Comparison of ENCODE assay signal across 25 cellular contexts in the genomic region with DNA sequence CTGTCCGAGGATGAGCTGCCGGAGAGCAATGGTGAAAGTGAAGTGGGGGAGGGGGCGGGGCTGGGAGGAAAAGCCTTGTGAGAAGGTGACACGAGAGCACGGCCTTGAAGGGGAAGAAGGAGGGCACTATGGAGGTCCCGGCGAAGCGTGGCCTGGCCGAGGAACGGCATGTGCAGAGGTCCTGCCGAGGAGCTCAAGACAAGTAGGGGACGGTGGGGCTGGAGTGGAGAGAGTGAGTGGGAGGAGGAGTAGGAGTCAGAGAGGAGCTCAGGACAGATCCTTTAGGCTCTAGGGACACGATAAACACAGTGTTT. TPM values are rescaled to one million over a fixed set of nuclear protein-coding genes. Genes with fewer than 3 reads are reported as not detected.
A peak's percentile ranks its signal among the peaks of the same experiment; 100 is the strongest.
DNase-seq lines count a peak whose midpoint lies in the region; ATAC-seq and TF ChIP-seq lines count a peak whose summit lies in the region.
"Had no signal": no experiment of that assay in that cellular context is flagged by ENCODE, and none has a peak within 500 bp of the region (broad histone marks: within the 10 kb centered on the region; RNA-seq: fewer than 3 reads in every experiment).

No MANE protein-coding gene starts in this region.

- H3K27me3 Mint-ChIP-seq in activated CD4-positive, alpha-beta T cell treated with anti-CD3 and anti-CD28 coated beads, Interleukin-2, amount 10 ng/mL, durations not matched to agents 7 days and 5 days = peaks cover 3% of the 10 kb centered on the region
- H3K27me3 Mint-ChIP-seq in activated CD4-positive, alpha-beta T cell treated with anti-CD3 and anti-CD28 coated beads for 36 hours = no peaks in the 10 kb centered on the region
- H3K27me3 Mint-ChIP-seq in endodermal cell (ENCODE audit: insufficient read depth) (peaks cover 3% of the 10 kb centered on the region), neural progenitor cell (ENCODE audit: insufficient read depth, low read depth) (peaks cover 11% of the 10 kb centered on the region), type B pancreatic cell (no peaks in the 10 kb centered on the region)
- H3K27me3 Mint-ChIP-seq: activated CD8-positive, alpha-beta memory T cell treated with anti-CD3 and anti-CD28 coated beads, Interleukin-2, amount 10 ng/mL, durations not matched to agents 7 days and 5 days; naive thymus-derived CD8-positive, alpha-beta T cell had no signal

- TF ChIP-seq CTCF in endodermal cell (conservative IDR thresholded peaks at IDR 0.05) (no peak), neural progenitor cell (IDR thresholded peaks at IDR 0.05) (no peak), type B pancreatic cell (conservative IDR thresholded peaks at IDR 0.05) (no peak)

- no peaks in the 10 kb centered on the region for H3K79me2 ChIP-seq in neural progenitor cell (ENCODE audit: low read depth)
- H3K79me2 ChIP-seq: parathyroid adenoma had no signal

- H3K9me3 ChIP-seq in endodermal cell (ENCODE audit: control insufficient read depth, low read length) (no peaks in the 10 kb centered on the region), neural progenitor cell (ENCODE audit: low read depth) (no peaks in the 10 kb centered on the region)
- H3K9me3 ChIP-seq: heart right ventricle, right lobe of liver, SJSA1, stomach had no signal

- H3K4me1 ChIP-seq in endodermal cell (ENCODE audit: control insufficient read depth, insufficient read depth, low read length) (no peaks in the 10 kb centered on the region), neural progenitor cell (peaks cover 6% of the 10 kb centered on the region)
- H3K4me1 ChIP-seq: parathyroid adenoma, SJSA1 had no signal

- peaks cover 12% of the 10 kb centered on the region for H3K4me1 Mint-ChIP-seq in activated CD4-positive, alpha-beta T cell treated with anti-CD3 and anti-CD28 coated beads, Interleukin-2, amount 10 ng/mL, durations not matched to agents 7 days and 5 days
- no peaks in the 10 kb centered on the region for H3K4me1 Mint-ChIP-seq in activated CD4-positive, alpha-beta T cell treated with anti-CD3 and anti-CD28 coated beads for 36 hours
- H3K4me1 Mint-ChIP-seq in endodermal cell (peaks cover 4% of the 10 kb centered on the region), neural progenitor cell (peaks cover 25% of the 10 kb centered on the region), type B pancreatic cell (ENCODE audit: unreplicated experiment) (peaks cover 10% of the 10 kb centered on the region)
- H3K4me1 Mint-ChIP-seq: activated CD8-positive, alpha-beta memory T cell treated with anti-CD3 and anti-CD28 coated beads, Interleukin-2, amount 10 ng/mL, durations not matched to agents 7 days and 5 days had no signal

- intact Hi-C loops in activated CD4-positive, alpha-beta T cell treated with anti-CD3 and anti-CD28 coated beads for 36 hours (cut with DNase I, micrococcal nuclease) = no loop called here

- CTCF ChIA-PET in activated CD4-positive, alpha-beta T cell treated with anti-CD3 and anti-CD28 coated beads, Interleukin-2, amount 10 ng/mL, durations not matched to agents 7 days and 5 days (lab: Charles Lee) = interaction anchor here (0.8 kb wide), 1 partner anchor 35 kb away, joined by 3 read pairs; no protein-coding TSS in a partner anchor
- CTCF ChIA-PET in activated CD4-positive, alpha-beta T cell treated with anti-CD3 and anti-CD28 coated beads for 36 hours (lab: Charles Lee) = no interaction called here

- no peaks in the 10 kb centered on the region for H3K36me3 Mint-ChIP-seq in activated CD4-positive, alpha-beta T cell treated with anti-CD3 and anti-CD28 coated beads, Interleukin-2, amount 10 ng/mL, durations not matched to agents 7 days and 5 days (ENCODE audit: low read depth)
- H3K36me3 Mint-ChIP-seq in activated CD4-positive, alpha-beta T cell treated with anti-CD3 and anti-CD28 coated beads for 36 hours (ENCODE audit: low read depth) = no peaks in the 10 kb centered on the region
- no peaks in the 10 kb centered on the region for H3K36me3 Mint-ChIP-seq in endodermal cell (ENCODE audit: low read depth)
- H3K36me3 Mint-ChIP-seq in neural progenitor cell = no peaks in the 10 kb centered on the region
- no peaks in the 10 kb centered on the region for H3K36me3 Mint-ChIP-seq in type B pancreatic cell
- H3K36me3 Mint-ChIP-seq: activated CD8-positive, alpha-beta memory T cell treated with anti-CD3 and anti-CD28 coated beads, Interleukin-2, amount 10 ng/mL, durations not matched to agents 7 days and 5 days; activated naive CD4-positive, alpha-beta T cell treated with anti-CD3 and anti-CD28 coated beads, Interleukin-2, amount 50 U/mL, for 72 hours; naive thymus-derived CD8-positive, alpha-beta T cell had no signal

- no peak overlapping the region for H3K27ac ChIP-seq in endodermal cell (ENCODE audit: low read depth, low read length)
- no peak overlapping the region for H3K27ac ChIP-seq in neural progenitor cell
- H3K27ac ChIP-seq: 22Rv1, heart right ventricle, parathyroid adenoma, SJSA1, stomach had no signal

- H3K4me3 Mint-ChIP-seq in activated CD4-positive, alpha-beta T cell treated with anti-CD3 and anti-CD28 coated beads, Interleukin-2, amount 10 ng/mL, durations not matched to agents 7 days and 5 days = no peak overlapping the region
- no peak overlapping the region for H3K4me3 Mint-ChIP-seq in activated CD4-positive, alpha-beta T cell treated with anti-CD3 and anti-CD28 coated beads for 36 hours
- no peak overlapping the region for H3K4me3 Mint-ChIP-seq in endodermal cell
- H3K4me3 Mint-ChIP-seq in neural progenitor cell = no peak overlapping the region
- H3K4me3 Mint-ChIP-seq in type B pancreatic cell = peak overlapping the region; percentile 60
- H3K4me3 Mint-ChIP-seq: activated CD8-positive, alpha-beta memory T cell treated with anti-CD3 and anti-CD28 coated beads, Interleukin-2, amount 10 ng/mL, durations not matched to agents 7 days and 5 days; naive thymus-derived CD8-positive, alpha-beta T cell had no signal

- no peak for DNase-seq in activated CD4-positive, alpha-beta T cell treated with anti-CD3 and anti-CD28 coated beads, Interleukin-2, amount 10 ng/mL, durations not matched to agents 7 days and 5 days
- DNase-seq in activated CD4-positive, alpha-beta T cell treated with anti-CD3 and anti-CD28 coated beads for 36 hours = no peak
- DNase-seq in endodermal cell (peak; percentile 82), neural progenitor cell (ENCODE audit: low spot score) (no peak), type B pancreatic cell (ENCODE audit: extremely low spot score, unreplicated experiment) (no peak), NCI-H1930 (lab: John Stamatoyannopoulos, UW) (no peak), NCI-H2196 (lab: John Stamatoyannopoulos, UW; ENCODE audit: unreplicated experiment) (no peak), T-helper 9 cell (no peak)
- DNase-seq: activated CD4-positive, alpha-beta T cell treated with anti-CD3 and anti-CD28 coated beads, Interleukin-2, amount 50 U/mL, for 1 hour; activated CD8-positive, alpha-beta memory T cell treated with anti-CD3 and anti-CD28 coated beads, Interleukin-2, amount 10 ng/mL, durations not matched to agents 7 days and 5 days; GDM1; heart right ventricle; left colon; midbrain; naive thymus-derived CD8-positive, alpha-beta T cell; NCI-H526 treated with DMSO at 0.1 percent for 48 hours; stomach; trophoblast cell had no signal

- peak overlapping the region; percentile 41 for H3K27ac Mint-ChIP-seq in activated CD4-positive, alpha-beta T cell treated with anti-CD3 and anti-CD28 coated beads, Interleukin-2, amount 10 ng/mL, durations not matched to agents 7 days and 5 days
- no peak overlapping the region for H3K27ac Mint-ChIP-seq in activated CD4-positive, alpha-beta T cell treated with anti-CD3 and anti-CD28 coated beads for 36 hours
- H3K27ac Mint-ChIP-seq in endodermal cell = no peak overlapping the region
- H3K27ac Mint-ChIP-seq in neural progenitor cell = peak overlapping the region; percentile 92
- no peak overlapping the region for H3K27ac Mint-ChIP-seq in type B pancreatic cell
- H3K27ac Mint-ChIP-seq: activated CD8-positive, alpha-beta memory T cell treated with anti-CD3 and anti-CD28 coated beads, Interleukin-2, amount 10 ng/mL, durations not matched to agents 7 days and 5 days; naive thymus-derived CD8-positive, alpha-beta T cell had no signal

- H4K20me1 ChIP-seq in neural progenitor cell (ENCODE audit: low read depth) = no peaks in the 10 kb centered on the region

- no peaks in the 10 kb centered on the region for H3K27me3 ChIP-seq in endodermal cell (ENCODE audit: control insufficient read depth, insufficient read depth, low read length, poor library complexity, severe bottlenecking)
- H3K27me3 ChIP-seq in neural progenitor cell = no peaks in the 10 kb centered on the region
- H3K27me3 ChIP-seq: heart right ventricle, right lobe of liver, SJSA1, stomach had no signal

- no peak overlapping the region for H2AFZ ChIP-seq in neural progenitor cell (replicated peaks)
- H2AFZ ChIP-seq: parathyroid adenoma had no signal

- H3K4me3 ChIP-seq in endodermal cell (ENCODE audit: low read length) (no peak overlapping the region), neural progenitor cell (no peak overlapping the region)
- H3K4me3 ChIP-seq: heart right ventricle, right lobe of liver, SJSA1, stomach had no signal

- H3K9me3 Mint-ChIP-seq in activated CD4-positive, alpha-beta T cell treated with anti-CD3 and anti-CD28 coated beads, Interleukin-2, amount 10 ng/mL, durations not matched to agents 7 days and 5 days = no peaks in the 10 kb centered on the region
- H3K9me3 Mint-ChIP-seq in activated CD4-positive, alpha-beta T cell treated with anti-CD3 and anti-CD28 coated beads for 36 hours (ENCODE audit: low read depth) = no peaks in the 10 kb centered on the region
- H3K9me3 Mint-ChIP-seq in endodermal cell = no peaks in the 10 kb centered on the region
- no peaks in the 10 kb centered on the region for H3K9me3 Mint-ChIP-seq in neural progenitor cell
- no peaks in the 10 kb centered on the region for H3K9me3 Mint-ChIP-seq in type B pancreatic cell
- H3K9me3 Mint-ChIP-seq: activated naive CD4-positive, alpha-beta T cell treated with anti-CD3 and anti-CD28 coated beads, Interleukin-2, amount 50 U/mL, for 72 hours; naive thymus-derived CD8-positive, alpha-beta T cell had no signal

- ATAC-seq in activated CD4-positive, alpha-beta T cell treated with anti-CD3 and anti-CD28 coated beads for 36 hours = no peak
- ATAC-seq: activated CD8-positive, alpha-beta memory T cell treated with anti-CD3 and anti-CD28 coated beads, Interleukin-2, amount 10 ng/mL, durations not matched to agents 7 days and 5 days; activated naive CD4-positive, alpha-beta T cell treated with anti-CD3 and anti-CD28 coated beads, Interleukin-2, amount 50 U/mL, for 72 hours; left colon; naive thymus-derived CD8-positive, alpha-beta T cell had no signal

- 63 to 81% methylated on average over 9 to 13 of the region's 13 CpGs for WGBS in endodermal cell (ENCODE audit: insufficient coverage in 1 of 2, insufficient read length in 1 of 2), 2 experiments

- no peak overlapping the region for H3K4me2 ChIP-seq in neural progenitor cell

- H3F3A ChIP-seq in neural progenitor cell (ENCODE audit: low read depth) = peaks cover 7% of the 10 kb centered on the region

- POLR2A ChIA-PET in activated CD4-positive, alpha-beta T cell treated with anti-CD3 and anti-CD28 coated beads, Interleukin-2, amount 10 ng/mL, durations not matched to agents 7 days and 5 days (lab: Charles Lee) = no interaction called here
- POLR2A ChIA-PET in activated CD4-positive, alpha-beta T cell treated with anti-CD3 and anti-CD28 coated beads for 36 hours (lab: Charles Lee) = interaction anchor here (0.6 kb wide), 1 partner anchor 8 kb away, joined by 3 read pairs; no protein-coding TSS in a partner anchor

- H3K9ac ChIP-seq in endodermal cell (ENCODE audit: extremely low read depth, low read length, poor library complexity, severe bottlenecking) = no peak overlapping the region
- no peak overlapping the region for H3K9ac ChIP-seq in neural progenitor cell
- H3K9ac ChIP-seq: parathyroid adenoma had no signal

- H3K36me3 ChIP-seq in endodermal cell (ENCODE audit: control insufficient read depth, insufficient read depth, low read length) (no peaks in the 10 kb centered on the region), neural progenitor cell (no peaks in the 10 kb centered on the region)
- H3K36me3 ChIP-seq: heart right ventricle, SJSA1, stomach had no signal

RNA-seq across cellular contexts. Expression of gene SERPINF1, which starts 5.9 kb away (rescaled TPM):
- total RNA-seq in activated CD4-positive, alpha-beta T cell treated with anti-CD3 and anti-CD28 coated beads, Interleukin-2, amount 10 ng/mL, durations not matched to agents 7 days and 5 days = 1 to 10 TPM; 1.3 to 2.0 TPM
- total RNA-seq in activated CD4-positive, alpha-beta T cell treated with anti-CD3 and anti-CD28 coated beads for 36 hours = under 1 TPM; 0.27 to 0.47 TPM
- total RNA-seq in endodermal cell (10 to 100 TPM; 39.7 to 64.1 TPM), neural progenitor cell (ENCODE audit: low replicate concordance) (57.9 and 93.5 TPM in 2 replicates), type B pancreatic cell (ENCODE audit: low replicate concordance) (9.6 and 98.8 TPM in 2 replicates)
- polyA plus RNA-seq in endodermal cell (2013, experiment 1 of 2) = 36.7 TPM
- 33.9 TPM for polyA plus RNA-seq in endodermal cell (2013, experiment 2 of 2)
- total RNA-seq: SJSA1; T-helper 1 cell treated with Interleukin-12 subunit alpha and Interleukin-12 subunit beta and Interleukin-4 antibody, amounts not matched to agents 30 ng/mL and 1 ng/mL, for 36 hours had no signal

RNA-seq across cellular contexts. Expression of gene SERPINF2, which starts 13.3 kb away (rescaled TPM):
- total RNA-seq in activated CD4-positive, alpha-beta T cell treated with anti-CD3 and anti-CD28 coated beads, Interleukin-2, amount 10 ng/mL, durations not matched to agents 7 days and 5 days = 1 to 10 TPM in 1 of 2 experiments, under 1 TPM in 1; 0.79 to 1.3 TPM
- under 1 TPM in 1 of 2 experiments, not detected in 1; 0.12 TPM for total RNA-seq in activated CD4-positive, alpha-beta T cell treated with anti-CD3 and anti-CD28 coated beads for 36 hours
- total RNA-seq in endodermal cell (1 to 10 TPM in 1 of 2 donors, under 1 TPM in 1; 0.86 to 1.8 TPM), neural progenitor cell (ENCODE audit: low replicate concordance) (0.59 TPM in 1 of 2 replicates, not detected in the other), type B pancreatic cell (ENCODE audit: low replicate concordance) (28.3 and 36.3 TPM in 2 replicates)
- polyA plus RNA-seq in endodermal cell (2013, experiment 1 of 2) = 0.50 TPM
- polyA plus RNA-seq in endodermal cell (2013, experiment 2 of 2) = 0.41 TPM
- total RNA-seq: H4, SJSA1 had no signal

RNA-seq across cellular contexts. Expression of gene WDR81, which starts 31.4 kb away (rescaled TPM):
- 10 to 100 TPM; 50.7 to 57.9 TPM for total RNA-seq in activated CD4-positive, alpha-beta T cell treated with anti-CD3 and anti-CD28 coated beads, Interleukin-2, amount 10 ng/mL, durations not matched to agents 7 days and 5 days
- 1 to 10 TPM; 6.9 to 8.6 TPM for total RNA-seq in activated CD4-positive, alpha-beta T cell treated with anti-CD3 and anti-CD28 coated beads for 36 hours
- 10 to 100 TPM; 13.4 to 17.9 TPM for total RNA-seq in endodermal cell
- polyA plus RNA-seq in endodermal cell (2013, experiment 1 of 2) = 8.0 TPM
- polyA plus RNA-seq in endodermal cell (2013, experiment 2 of 2) = 6.0 TPM
- 1.9 and 10.4 TPM in 2 replicates for total RNA-seq in neural progenitor cell (ENCODE audit: low replicate concordance)
- total RNA-seq in type B pancreatic cell (ENCODE audit: low replicate concordance) = 14.5 and 16.0 TPM in 2 replicates

RNA-seq across cellular contexts. Expression of gene TLCD2, which starts 45.8 kb away (rescaled TPM):
- total RNA-seq in activated CD4-positive, alpha-beta T cell treated with anti-CD3 and anti-CD28 coated beads, Interleukin-2, amount 10 ng/mL, durations not matched to agents 7 days and 5 days = under 1 TPM; 0.07 to 0.12 TPM
- total RNA-seq in activated CD4-positive, alpha-beta T cell treated with anti-CD3 and anti-CD28 coated beads for 36 hours = under 1 TPM; 0.30 to 0.39 TPM
- total RNA-seq in endodermal cell (1 to 10 TPM in 1 of 2 donors, under 1 TPM in 1; 0.84 to 1.8 TPM), neural progenitor cell (ENCODE audit: low replicate concordance) (0.15 and 0.28 TPM in 2 replicates), type B pancreatic cell (ENCODE audit: low replicate concordance) (4.0 and 4.3 TPM in 2 replicates)
- polyA plus RNA-seq in endodermal cell (2013, experiment 1 of 2) = 0.93 TPM
- 0.99 TPM for polyA plus RNA-seq in endodermal cell (2013, experiment 2 of 2)
- total RNA-seq: naive thymus-derived CD8-positive, alpha-beta T cell had no signal
- polyA plus RNA-seq: naive thymus-derived CD8-positive, alpha-beta T cell had no signal

Comparison
In these comparisons a context has a peak if more than half of its experiments do, and no peak if none do; other contexts are left out.
1. H3K27ac Mint-ChIP-seq: peak in activated CD4-positive, alpha-beta T cell treated with anti-CD3 and anti-CD28 coated beads, Interleukin-2, amount 10 ng/mL, durations not matched to agents 7 days and 5 days (single experiment) and neural progenitor cell (single experiment); none in activated CD4-positive, alpha-beta T cell treated with anti-CD3 and anti-CD28 coated beads for 36 hours (single experiment), endodermal cell (single experiment) and type B pancreatic cell (single experiment).
2. RNA of gene SERPINF2, which starts 13.3 kb away (total RNA-seq): 28.3 to 36.3 TPM in type B pancreatic cell; 0.86 to 1.8 TPM in endodermal cell, 0.79 to 1.3 TPM in activated CD4-positive, alpha-beta T cell treated with anti-CD3 and anti-CD28 coated beads, Interleukin-2, amount 10 ng/mL, durations not matched to agents 7 days and 5 days, 0.12 TPM in activated CD4-positive, alpha-beta T cell treated with anti-CD3 and anti-CD28 coated beads for 36 hours and 0.59 TPM in neural progenitor cell; every median in the first group is over 10 times any median in the second.